ENCODE assay signal across 7 cellular contexts in genomic region chr11:6737872-6738466, GRCh38. TPM values are rescaled to one million over a fixed set of nuclear protein-coding genes. Genes with fewer than 3 reads are reported as not detected.
A peak's percentile ranks its signal among the peaks of the same experiment; 100 is the strongest.
DNase-seq lines count a peak whose midpoint lies in the region; ATAC-seq and TF ChIP-seq lines count a peak whose summit lies in the region.

No MANE protein-coding gene starts in this region.

- H3K4me3 ChIP-seq in GM06990 (replicated peaks; ENCODE audit: low read depth, low read length) (no peak overlapping the region), adrenal gland (no peak overlapping the region)

- ATAC-seq in GM21447 (IDR thresholded peaks at IDR 0.05; ENCODE audit: unreplicated experiment) = peak; percentile 83

- no peak for TF ChIP-seq POLR2A in adrenal gland (IDR thresholded peaks at IDR 0.05)

- TF ChIP-seq CTCF in GM06990 (IDR thresholded peaks at IDR 0.05; ENCODE audit: insufficient read depth, low read length, poor library complexity, severe bottlenecking) (peak; percentile 65), adrenal gland (IDR thresholded peaks at IDR 0.05) (peak; percentile 41 to 71 (median 58))

- H3K27ac ChIP-seq in adrenal gland = no peak overlapping the region

- H3K27me3 ChIP-seq in GM06990 (replicated peaks; ENCODE audit: control insufficient read depth, insufficient read depth, low read length) (no peaks in the 10 kb centered on the region), adrenal gland (no peaks in the 10 kb centered on the region)

- intact Hi-C loops in adrenal gland (cut with DNase I) = no loop called here

- DNase-seq in GM06990 (ENCODE audit: extremely low read depth, insufficient read length) = no peak
- DNase-seq in HS-27A (ENCODE audit: low read depth) = peak; percentile 34
- peak; percentile 67 for DNase-seq in SKM-1 treated with dmso at 0.1 percent for 144 hours (lab: John Stamatoyannopoulos, UW; ENCODE audit: unreplicated experiment)
- DNase-seq in adrenal gland = peak; percentile 30 to 74 (median 40)
- DNase-seq in inferior parietal cortex (ENCODE audit: extremely low spot score) = peak; percentile 64
- DNase-seq in stimulated activated CD4-positive, alpha-beta T cell treated with anti-CD3 and anti-CD28 coated beads, TNF-alpha, amount 100 ng/mL, for 1 hour (ENCODE audit: low read depth in 3 of 3, low spot score in 1 of 3) = peak in 2 of 3 donors; percentile 29 to 47

- WGBS in adrenal gland, 4 donors = 13 to 26% (median 17%) methylated on average over 2 of the region's 2 CpGs

- no peaks in the 10 kb centered on the region for H3K9me3 ChIP-seq in adrenal gland (replicated peaks in 1 of 3)

- H3K4me1 ChIP-seq in adrenal gland (replicated peaks in 1 of 2) = no peaks in the 10 kb centered on the region

- H3K36me3 ChIP-seq in GM06990 (ENCODE audit: control insufficient read depth, insufficient read depth, low read length) = peaks cover 2% of the 10 kb centered on the region; the same call in 1 of the 2 replicates
- no peaks in the 10 kb centered on the region for H3K36me3 ChIP-seq in adrenal gland (replicated peaks in 1 of 2)

RNA-seq across cellular contexts. Expression of gene OR2AG2, which starts 33.8 kb away (rescaled TPM):
- under 1 TPM in 3 of 8 donors, not detected in 5; 0.14 to 0.64 (median 0.18) TPM for total RNA-seq in adrenal gland
- polyA plus RNA-seq in adrenal gland = under 1 TPM in 1 of 3 donors, not detected in 2; 0.27 TPM

RNA-seq across cellular contexts. Expression of gene OR2AG1, which starts 44.9 kb away (rescaled TPM):
- not detected for total RNA-seq in adrenal gland
- polyA plus RNA-seq in adrenal gland = not detected

RNA-seq across cellular contexts. Expression of gene MRPL17, which starts 54.8 kb away (rescaled TPM):
- 100 to 1,000 TPM in 3 of 8 donors, 10 to 100 TPM in 5; 51.2 to 532 (median 80.6) TPM for total RNA-seq in adrenal gland
- 100 to 1,000 TPM in 1 of 3 donors, 10 to 100 TPM in 2; 77.8 to 141 (median 97.9) TPM for polyA plus RNA-seq in adrenal gland
